In genomic region chr13:45267215-45267614, GRCh38 we compare ENCODE assay signal across 2 cellular contexts.
TF ChIP-seq lines count a peak whose summit lies in the region.

No MANE protein-coding gene starts in this region.

TF ChIP-seq in WTC11, 78 proteins besides CTCF, POLR2A, EP300 and RAD21 (continued from another document and continues in another):
- TF ChIP-seq CDX4 (CRISPR knock-in tag; IDR thresholded peaks at IDR 0.05; ENCODE audit: borderline replicate concordance) (no peak), ETV6 (CRISPR knock-in tag; IDR thresholded peaks at IDR 0.05) (no peak), NFYB (CRISPR knock-in tag; conservative IDR thresholded peaks at IDR 0.05; ENCODE audit: low read depth) (no peak), E2F4 (CRISPR knock-in tag; IDR thresholded peaks at IDR 0.05; ENCODE audit: borderline replicate concordance, low read depth) (no peak), ZNF396 (CRISPR knock-in tag; IDR thresholded peaks at IDR 0.05; ENCODE audit: borderline replicate concordance) (no peak), ZNF532 (CRISPR knock-in tag; IDR thresholded peaks at IDR 0.05; ENCODE audit: borderline replicate concordance) (no peak), ARID4B (CRISPR knock-in tag; IDR thresholded peaks at IDR 0.05; ENCODE audit: borderline replicate concordance) (no peak), SMAD3 (CRISPR knock-in tag; IDR thresholded peaks at IDR 0.05; ENCODE audit: borderline replicate concordance) (no peak), JAZF1 (CRISPR knock-in tag; IDR thresholded peaks at IDR 0.05) (no peak), E2F1 (CRISPR knock-in tag; IDR thresholded peaks at IDR 0.05) (no peak), NR1H2 (CRISPR knock-in tag; IDR thresholded peaks at IDR 0.05) (no peak)

TF ChIP-seq in H1, 55 proteins besides CTCF, POLR2A, EP300 and RAD21 (continued from another document):
- TF ChIP-seq MAFK (IDR thresholded peaks at IDR 0.05; ENCODE audit: low read depth, low read length) (no peak), KDM1A (IDR thresholded peaks at IDR 0.05; ENCODE audit: borderline replicate concordance, low read length) (no peak), NANOG (IDR thresholded peaks at IDR 0.05; ENCODE audit: insufficient read depth, low read depth, low read length, poor library complexity, severe bottlenecking) (no peak), RBBP5 (IDR thresholded peaks at IDR 0.05; ENCODE audit: borderline replicate concordance, low read depth, low read length) (no peak), CBX5 (IDR thresholded peaks at IDR 0.05; ENCODE audit: low read depth, low read length) (no peak), CHD1 (IDR thresholded peaks at IDR 0.05; ENCODE audit: low read depth, low read length) (no peak), CREB1 (IDR thresholded peaks at IDR 0.05) (no peak), E2F6 (IDR thresholded peaks at IDR 0.05) (no peak), KDM4A (IDR thresholded peaks at IDR 0.05; ENCODE audit: low read depth, low read length, severe bottlenecking) (no peak)
TF ChIP-seq in H1: peak in this region for 0.
